Comparison of ENCODE assay signal across 1 cellular context in genomic region chr1:31585736-31586365, GRCh38.
TF ChIP-seq lines count a peak whose summit lies in the region.

No MANE protein-coding gene starts in this region.

TF ChIP-seq in GM23338, 12 proteins besides CTCF, POLR2A, EP300 and RAD21:
- TF ChIP-seq ZNF462 (CRISPR knock-in tag; IDR thresholded peaks at IDR 0.05) (no peak), CREB1 (CRISPR knock-in tag; IDR thresholded peaks at IDR 0.05; ENCODE audit: low read depth) (no peak), POLR2AphosphoS5 (IDR thresholded peaks at IDR 0.05; ENCODE audit: low read depth) (no peak), ZNF114 (CRISPR knock-in tag; IDR thresholded peaks at IDR 0.05) (no peak), EZH2phosphoT487 (IDR thresholded peaks at IDR 0.05; ENCODE audit: unreplicated experiment) (no peak), JUNB (IDR thresholded peaks at IDR 0.05; ENCODE audit: unreplicated experiment) (no peak), REST (IDR thresholded peaks at IDR 0.05; ENCODE audit: unreplicated experiment) (no peak), ZNF331 (CRISPR knock-in tag; IDR thresholded peaks at IDR 0.05; ENCODE audit: low read depth) (no peak), NANOG (IDR thresholded peaks at IDR 0.05; ENCODE audit: borderline replicate concordance) (no peak)
